In genomic region chr20:62938105-62938888, GRCh38 we compare ENCODE assay signal across 8 cellular contexts. TPM values are rescaled to one million over a fixed set of nuclear protein-coding genes. Genes with fewer than 3 reads are reported as not detected.
A peak's percentile ranks its signal among the peaks of the same experiment; 100 is the strongest.
DNase-seq lines count a peak whose midpoint lies in the region; ATAC-seq, FAIRE-seq and TF ChIP-seq lines count a peak whose summit lies in the region.

GID8 (plus strand) TSS chr20:62938147; CDS start chr20:62941503, 3,356 bp downstream.

- peak within 1 kb of the TSS; percentile 97 for H3K27ac Mint-ChIP-seq in activated naive CD8-positive, alpha-beta T cell treated with anti-CD3 and anti-CD28 coated beads, Interleukin-2, amount 10 ng/mL, durations not matched to agents 7 days and 5 days

- no peaks in the 10 kb centered on the region for H4K20me1 ChIP-seq in OCI-LY1 (ENCODE audit: insufficient read depth, low read length)

- H3K4me3 Mint-ChIP-seq in activated naive CD8-positive, alpha-beta T cell treated with anti-CD3 and anti-CD28 coated beads, Interleukin-2, amount 10 ng/mL, durations not matched to agents 7 days and 5 days, result peak within 1 kb of the TSS; percentile 96

- peak within 1 kb of the TSS; percentile 38 for H3K27ac ChIP-seq in OCI-LY1 (ENCODE audit: low read depth, low read length, poor library complexity, severe bottlenecking)
- H3K27ac ChIP-seq in cardiac muscle cell, result peak within 1 kb of the TSS; percentile 97
- peak within 1 kb of the TSS; percentile 68 to 86 (median 86) for H3K27ac ChIP-seq in pancreas

- H3K27me3 ChIP-seq in OCI-LY1 (ENCODE audit: insufficient read depth, low read length) (no peaks in the 10 kb centered on the region), cardiac muscle cell (no peaks in the 10 kb centered on the region), pancreas (no peaks in the 10 kb centered on the region)

- peak; percentile 33 for ATAC-seq in HG02884 (IDR thresholded peaks at IDR 0.05; ENCODE audit: unreplicated experiment)
- peak; percentile 60 for ATAC-seq in activated naive CD8-positive, alpha-beta T cell treated with anti-CD3 and anti-CD28 coated beads, Interleukin-2, amount 10 ng/mL, durations not matched to agents 7 days and 5 days (ENCODE audit: low read depth)
- peak; percentile 38 to 61 (median 44) for ATAC-seq in pancreas

- H3K36me3 Mint-ChIP-seq in activated naive CD8-positive, alpha-beta T cell treated with anti-CD3 and anti-CD28 coated beads, Interleukin-2, amount 10 ng/mL, durations not matched to agents 7 days and 5 days, result peaks cover 13% of the 10 kb centered on the region

- intact Hi-C loops in pancreas (cut with DNase I), result no loop called here

- peak; percentile 83 for DNase-seq in activated effector memory CD4-positive, alpha-beta T cell treated with anti-CD3 and anti-CD28 coated beads, Interleukin-2, amount 50 U/mL, for 16 hours
- no peak for DNase-seq in activated effector memory CD4-positive, alpha-beta T cell treated with Interleukin-2 at 50 U/mL for 16 hours
- peak; percentile 39 for DNase-seq in activated naive CD8-positive, alpha-beta T cell treated with anti-CD3 and anti-CD28 coated beads, Interleukin-2, amount 10 ng/mL, durations not matched to agents 7 days and 5 days
- DNase-seq in cardiac muscle cell (ENCODE audit: low read depth in 1 of 2, low spot score in 1 of 2), result peak; percentile 57 to 73
- peak in 3 of 6 donors; percentile 69 to 82 (median 80) for DNase-seq in pancreas
- DNase-seq in GF-D8 (lab: John Stamatoyannopoulos, UW), result no peak

- no peaks in the 10 kb centered on the region for H3K9me3 Mint-ChIP-seq in activated naive CD8-positive, alpha-beta T cell treated with anti-CD3 and anti-CD28 coated beads, Interleukin-2, amount 10 ng/mL, durations not matched to agents 7 days and 5 days

- no peak within 1 kb of the TSS for H2AFZ ChIP-seq in OCI-LY1 (ENCODE audit: low read length)

- H3K4me2 ChIP-seq in OCI-LY1 (ENCODE audit: low read length), result peak within 1 kb of the TSS; percentile 98

- H3K9ac ChIP-seq in OCI-LY1 (ENCODE audit: low read length), result peak within 1 kb of the TSS; percentile 98

- TF ChIP-seq CTCF in OCI-LY1 (IDR thresholded peaks at IDR 0.05; ENCODE audit: low read length) (no peak), cardiac muscle cell (IDR thresholded peaks at IDR 0.05; ENCODE audit: low read depth, low read length) (no peak), pancreas (IDR thresholded peaks at IDR 0.05) (no peak)

- H3K4me3 ChIP-seq in OCI-LY1 (ENCODE audit: low read depth, low read length, poor library complexity, severe bottlenecking) (peak within 1 kb of the TSS; percentile 97), cardiac muscle cell (peak within 1 kb of the TSS; percentile 93), pancreas (peak within 1 kb of the TSS; percentile 82 to 97 (median 91))

- 0 to 1% methylated on average over 73 to 76 of the region's 79 CpGs for WGBS in pancreas, 2 donors

- no peaks in the 10 kb centered on the region for H3K9me2 ChIP-seq in OCI-LY1 (ENCODE audit: low read depth, low read length)

- peaks cover 70% of the 10 kb centered on the region for H3K79me2 ChIP-seq in OCI-LY1 (ENCODE audit: insufficient read depth, low read length)

- H3K4me1 Mint-ChIP-seq in activated naive CD8-positive, alpha-beta T cell treated with anti-CD3 and anti-CD28 coated beads, Interleukin-2, amount 10 ng/mL, durations not matched to agents 7 days and 5 days, result peaks cover 20% of the 10 kb centered on the region

- no peak for FAIRE-seq in pancreas (lab: Jason Lieb, UNC)

- H3K9me3 ChIP-seq in OCI-LY1 (ENCODE audit: low read length) (no peaks in the 10 kb centered on the region), cardiac muscle cell (ENCODE audit: low read depth) (no peaks in the 10 kb centered on the region), pancreas (no peaks in the 10 kb centered on the region)

- no peaks in the 10 kb centered on the region for H3K27me3 Mint-ChIP-seq in activated naive CD8-positive, alpha-beta T cell treated with anti-CD3 and anti-CD28 coated beads, Interleukin-2, amount 10 ng/mL, durations not matched to agents 7 days and 5 days

- POLR2A ChIA-PET in activated naive CD8-positive, alpha-beta T cell treated with anti-CD3 and anti-CD28 coated beads, Interleukin-2, amount 10 ng/mL, durations not matched to agents 7 days and 5 days (lab: Charles Lee), result interaction anchor here (0.6 to 6.6 kb wide), 6 partner anchors 10 to 50 kb away, joined by 3 to 85 read pairs (median 25); partner anchors contain the start of genes DIDO1 and SLC17A9

- peaks cover 38% of the 10 kb centered on the region for H3K4me1 ChIP-seq in OCI-LY1 (ENCODE audit: insufficient read depth, low read length, severe bottlenecking)
- peaks cover 11% of the 10 kb centered on the region for H3K4me1 ChIP-seq in cardiac muscle cell (ENCODE audit: low read depth)
- H3K4me1 ChIP-seq in pancreas, result peaks cover 14 to 23% (median 18%) of the 10 kb centered on the region in 3 donors

- H3K36me3 ChIP-seq in OCI-LY1 (ENCODE audit: insufficient read depth, low read length) (peaks cover 55% of the 10 kb centered on the region), cardiac muscle cell (peaks cover 12% of the 10 kb centered on the region), pancreas (peaks cover 0 to 6% (median under 1%) of the 10 kb centered on the region in 3 donors)

- H3F3A ChIP-seq in OCI-LY1 (ENCODE audit: insufficient read depth, low read length), result 0 out of 2 replicates have a peak, but pooled peaks cover 3% of the 10 kb centered on the region

RNA-seq across cellular contexts. Expression of gene GID8, which starts in this region (rescaled TPM):
- total RNA-seq in activated naive CD8-positive, alpha-beta T cell treated with anti-CD3 and anti-CD28 coated beads, Interleukin-2, amount 10 ng/mL, durations not matched to agents 7 days and 5 days, result 10 to 100 TPM; 42.1 to 43.0 TPM
- 42.1 and 49.5 TPM in 2 replicates for total RNA-seq in cardiac muscle cell
- 24.5 and 34.0 TPM in 2 replicates for polyA plus RNA-seq in cardiac muscle cell
- total RNA-seq in pancreas, result 10 to 100 TPM; 13.1 to 22.4 (median 16.6) TPM
- 10 to 100 TPM in 1 of 2 donors, 1 to 10 TPM in 1; 6.0 to 14.6 TPM for polyA plus RNA-seq in pancreas

Comparison
In these comparisons a context has a peak if more than half of its experiments do, and no peak if none do; other contexts are left out.
1. DNase-seq: peak in activated effector memory CD4-positive, alpha-beta T cell treated with anti-CD3 and anti-CD28 coated beads, Interleukin-2, amount 50 U/mL, for 16 hours (single experiment), activated naive CD8-positive, alpha-beta T cell treated with anti-CD3 and anti-CD28 coated beads, Interleukin-2, amount 10 ng/mL, durations not matched to agents 7 days and 5 days (single experiment) and cardiac muscle cell (2 of 2); none in activated effector memory CD4-positive, alpha-beta T cell treated with Interleukin-2 at 50 U/mL for 16 hours (single experiment) and GF-D8 (single experiment).
2. H3K27ac ChIP-seq: peak in every context shown above with its lines; median percentile 97 in cardiac muscle cell; 86 in pancreas; 38 in OCI-LY1.
3. Peak in every context shown above with its lines, with median percentiles within 50 percentile points of each other: ATAC-seq and H3K4me3 ChIP-seq.